In genomic region chr5:125227333-125228075, GRCh38 we compare ENCODE assay signal across 10 cellular contexts.
DNase-seq lines count a peak whose midpoint lies in the region; ATAC-seq and TF ChIP-seq lines count a peak whose summit lies in the region.
"Had no signal": no experiment of that assay in that cellular context is flagged by ENCODE, and none has a peak within 500 bp of the region (broad histone marks: within the 10 kb centered on the region; RNA-seq: fewer than 3 reads in every experiment).

No MANE protein-coding gene starts in this region.

- H2AFZ ChIP-seq in Loucy (ENCODE audit: low read length) = no peak overlapping the region
- no peak overlapping the region for H2AFZ ChIP-seq in mammary epithelial cell (ENCODE audit: low read depth, low read length)

- H3F3A ChIP-seq in Loucy (ENCODE audit: low read depth) = no peaks in the 10 kb centered on the region

- TF ChIP-seq CTCF in Loucy (conservative IDR thresholded peaks at IDR 0.05; ENCODE audit: low read length) (peak; percentile 38), mammary epithelial cell (conservative IDR thresholded peaks at IDR 0.05 in 1 of 2, IDR thresholded peaks at IDR 0.05 in 1 of 2; ENCODE audit: extremely low read depth in 1 of 2, insufficient read depth in 1 of 2, low read depth in 1 of 2, low read length in 2 of 2) (peak; percentile 47 to 55), nephron progenitor cell (IDR thresholded peaks at IDR 0.05) (peak; percentile 49), natural killer cell (IDR thresholded peaks at IDR 0.05) (no peak)

- H3K4me1 ChIP-seq in Loucy (ENCODE audit: insufficient read depth, low read length, poor library complexity, severe bottlenecking) (no peaks in the 10 kb centered on the region), mammary epithelial cell (ENCODE audit: insufficient read depth, low read length) (no peaks in the 10 kb centered on the region)

- H3K9ac ChIP-seq in Loucy (ENCODE audit: low read depth, low read length, poor library complexity, severe bottlenecking) = no peak overlapping the region
- H3K9ac ChIP-seq in mammary epithelial cell (ENCODE audit: insufficient read depth, low read length) = no peak overlapping the region

- no peaks in the 10 kb centered on the region for H3K9me2 ChIP-seq in Loucy (replicated peaks; ENCODE audit: low read depth, low read length)

- H3K4me3 Mint-ChIP-seq in nephron progenitor cell (no peak overlapping the region), natural killer cell (no peak overlapping the region)

- no peaks in the 10 kb centered on the region for H3K79me2 ChIP-seq in Loucy (ENCODE audit: insufficient read depth, low read length)
- H3K79me2 ChIP-seq in mammary epithelial cell (ENCODE audit: insufficient read depth, low read length) = no peaks in the 10 kb centered on the region

- no peak overlapping the region for H3K4me3 ChIP-seq in Loucy (ENCODE audit: low read length, poor library complexity, severe bottlenecking)
- H3K4me3 ChIP-seq in mammary epithelial cell (replicated peaks in 1 of 3; ENCODE audit: insufficient read depth in 1 of 3, low read depth in 2 of 3, low read length in 3 of 3) = no peak overlapping the region

- BruUV-seq in mammary epithelial cell (replicated peaks; lab: Mats Ljungman, UMichigan) = no TSS peak

- H3K36me3 Mint-ChIP-seq in nephron progenitor cell (ENCODE audit: low read depth) (peaks cover 6% of the 10 kb centered on the region), natural killer cell (no peaks in the 10 kb centered on the region)

- no peak overlapping the region for H3K27ac ChIP-seq in mammary epithelial cell (ENCODE audit: insufficient read depth, low read depth, low read length)
- H3K27ac ChIP-seq: epithelial cell of prostate had no signal

- dilution Hi-C loops in mammary epithelial cell (cut with HindIII; ENCODE audit: low sequenced_read_pairs) = no loop called here

- H3K9me3 ChIP-seq in Loucy (ENCODE audit: insufficient read depth, low read depth, low read length) = no peaks in the 10 kb centered on the region
- no peaks in the 10 kb centered on the region for H3K9me3 ChIP-seq in mammary epithelial cell (replicated peaks; ENCODE audit: insufficient read depth, low read length)

- no peaks in the 10 kb centered on the region for H3K27me3 Mint-ChIP-seq in nephron progenitor cell (ENCODE audit: low read depth, poor library complexity)
- H3K27me3 Mint-ChIP-seq in natural killer cell (ENCODE audit: low read depth in 2 of 2) = peaks cover 0 to 6% of the 10 kb centered on the region in 2 donors

- H3K27ac Mint-ChIP-seq in nephron progenitor cell (no peak overlapping the region), natural killer cell (no peak overlapping the region)

- CTCF ChIA-PET in mammary epithelial cell (lab: Charles Lee; ENCODE audit: low non-redundant PET) = interaction anchor here (0.6 kb wide), 1 partner anchor 84 kb away, joined by 3 read pairs; no protein-coding TSS in a partner anchor

- H3K4me2 ChIP-seq in Loucy (ENCODE audit: low read depth, low read length, poor library complexity, severe bottlenecking) = no peak overlapping the region
- no peak overlapping the region for H3K4me2 ChIP-seq in mammary epithelial cell (ENCODE audit: insufficient read depth, low read depth, low read length)

- intact Hi-C loops in mammary epithelial cell (cut with micrococcal nuclease) (loop anchor here (5.0 kb wide), 1 partner anchor 480 kb away; the partner anchor contains the start of gene ZNF608), natural killer cell (cut with micrococcal nuclease) (no loop called here)

- in situ Hi-C loops in mammary epithelial cell (cut with MboI; ENCODE audit: low sequenced_read_pairs in 2 of 2) = no loop called here

- H4K20me1 ChIP-seq in Loucy (ENCODE audit: insufficient read depth, low read length, poor library complexity, severe bottlenecking) (no peaks in the 10 kb centered on the region), mammary epithelial cell (ENCODE audit: insufficient read depth, low read length) (no peaks in the 10 kb centered on the region)

- H3K27me3 ChIP-seq in Loucy (ENCODE audit: insufficient read depth, low read length, poor library complexity, severe bottlenecking) = no peaks in the 10 kb centered on the region
- no peaks in the 10 kb centered on the region for H3K27me3 ChIP-seq in mammary epithelial cell (ENCODE audit: insufficient read depth, low read length)

- peaks cover 9% of the 10 kb centered on the region for H3K9me3 Mint-ChIP-seq in nephron progenitor cell
- no peaks in the 10 kb centered on the region for H3K9me3 Mint-ChIP-seq in natural killer cell

- ATAC-seq in natural killer cell (no peak), GM19324 (IDR thresholded peaks at IDR 0.05; ENCODE audit: low FRiP score, unreplicated experiment) (no peak)

- DNase-seq in GM03348 (ENCODE audit: low spot score) (peak; percentile 17), mammary epithelial cell (no peak), nephron progenitor cell (peak; percentile 16), germinal center (ENCODE audit: low spot score) (no peak), natural killer cell (no peak), hippocampal formation (lab: John Stamatoyannopoulos, UW) (no peak)
- DNase-seq: T1000 had no signal

- 94% methylated on average over 7 of the region's 7 CpGs for WGBS in mammary epithelial cell (ENCODE audit: low coverage, missing lambda C conversion rate)

- H3K36me3 ChIP-seq in Loucy (ENCODE audit: insufficient read depth, low read length) (no peaks in the 10 kb centered on the region), mammary epithelial cell (ENCODE audit: insufficient read depth, low read length) (no peaks in the 10 kb centered on the region)

- H3K4me1 Mint-ChIP-seq in nephron progenitor cell (peaks cover 35% of the 10 kb centered on the region), natural killer cell (peaks cover 0 to 5% of the 10 kb centered on the region in 2 donors)

Comparison
In these comparisons a context has a peak if more than half of its experiments do, and no peak if none do; other contexts are left out.
1. DNase-seq: peak in GM03348 (single experiment) and nephron progenitor cell (single experiment); none in mammary epithelial cell (single experiment), germinal center (single experiment), natural killer cell (single experiment) and hippocampal formation (0 of 2).